32 cellular contexts compared by ENCODE assay signal in genomic region chr17:49136335-49136734, GRCh38. TPM values are rescaled to one million over a fixed set of nuclear protein-coding genes. Genes with fewer than 3 reads are reported as not detected.
"Had no signal": no experiment of that assay in that cellular context is flagged by ENCODE, and none has a peak within 500 bp of the region (broad histone marks: within the 10 kb centered on the region; RNA-seq: fewer than 3 reads in every experiment).

No MANE protein-coding gene starts in this region.

- H3K36me3 Mint-ChIP-seq: stimulated activated effector memory CD8-positive, alpha-beta T cell treated with anti-CD3 and anti-CD28 coated beads, Interleukin-12 subunit alpha, Interleukin-12 subunit beta, amount 100 ng/mL, for 72 hours; stimulated activated memory B cell treated with anti-CD40 and anti-IgM and Interleukin-4, amounts not matched to agents 10 μg/mL and 1 μg/mL and 100 μg/mL, for 72 hours; stimulated activated naive B cell treated with anti-CD40 and anti-IgM and Interleukin-4, amounts not matched to agents 10 μg/mL and 1 μg/mL and 100 μg/mL, for 72 hours; type B pancreatic cell had no signal

- H3K27ac ChIP-seq: stomach, suprapubic skin, testis, thoracic aorta, thyroid gland, tibial artery, tibial nerve, transverse colon, upper lobe of left lung, upper lobe of right lung, uterus, vagina had no signal

- DNase-seq: stimulated activated CD4-positive, alpha-beta T cell treated with anti-CD3 and anti-CD28 coated beads, Interleukin-2, amount 100 ng/mL, for 48 hours; stimulated activated CD4-positive, alpha-beta T cell treated with anti-CD3 and anti-CD28 coated beads, Interleukin-4, amount 100 ng/mL, for 1 hour; stimulated activated CD4-positive, alpha-beta T cell treated with anti-CD3 and anti-CD28 coated beads, Interleukin-4, amount 100 ng/mL, for 24 hours; stimulated activated CD4-positive, alpha-beta T cell treated with anti-CD3 and anti-CD28 coated beads, Interleukin-4, amount 100 ng/mL, for 4 hours; stimulated activated CD8-positive, alpha-beta memory T cell treated with anti-CD3 and anti-CD28 coated beads, Interleukin-4, amount 100 ng/mL, for 48 hours; stimulated activated naive B cell treated with anti-CD40 and anti-IgM and Interleukin-4, amounts not matched to agents 10 μg/mL and 1 μg/mL and 100 μg/mL, for 72 hours; stimulated activated naive CD4-positive, alpha-beta T cell; stimulated activated naive CD4-positive, alpha-beta T cell treated with Interleukin-2 at 50 U/mL for 16 hours; stimulated activated naive CD8-positive, alpha-beta T cell treated with anti-CD3 and anti-CD28 coated beads, Interleukin-15, amount 100 ng/mL, for 72 hours; stimulated activated naive CD8-positive, alpha-beta T cell treated with anti-CD3 and anti-CD28 coated beads, Interleukin-15, Interleukin-2, amounts not matched to agents 100 U/mL and 50 U/mL, for 24 hours; stomach; substantia nigra; testis; thyroid gland; tibial artery; transverse colon; trophoblast cell; upper lobe of left lung; upper lobe of right lung; uterus had no signal

- H3K4me1 ChIP-seq: testis had no signal

- H3K36me3 ChIP-seq: stomach, suprapubic skin, thoracic aorta, thyroid gland, tibial artery, tibial nerve, upper lobe of left lung, upper lobe of right lung, uterus, vagina had no signal

- ATAC-seq: stimulated activated effector memory CD8-positive, alpha-beta T cell treated with anti-CD3 and anti-CD28 coated beads, Interleukin-12 subunit alpha, Interleukin-12 subunit beta, amount 100 ng/mL, for 72 hours; stimulated activated memory B cell treated with anti-CD40 and anti-IgM and Interleukin-4, amounts not matched to agents 10 μg/mL and 1 μg/mL and 100 μg/mL, for 72 hours; stimulated activated naive B cell treated with anti-CD40 and anti-IgM and Interleukin-4, amounts not matched to agents 10 μg/mL and 1 μg/mL and 100 μg/mL, for 72 hours; stimulated activated naive CD8-positive, alpha-beta T cell treated with anti-CD3 and anti-CD28 coated beads, Interleukin-15, amount 100 ng/mL, for 72 hours; stimulated activated naive CD8-positive, alpha-beta T cell treated with anti-CD3 and anti-CD28 coated beads, Interleukin-15, Interleukin-2, amounts not matched to agents 100 U/mL and 50 U/mL, for 24 hours; upper lobe of right lung had no signal

- FAIRE-seq: urothelium cell line had no signal

- H3K4me3 ChIP-seq: stomach, suprapubic skin, testis, thoracic aorta, thyroid gland, tibial artery, tibial nerve, transverse colon, upper lobe of left lung, upper lobe of right lung, uterus, vagina had no signal

- H3K9me3 Mint-ChIP-seq: stimulated activated effector memory CD8-positive, alpha-beta T cell treated with anti-CD3 and anti-CD28 coated beads, Interleukin-12 subunit alpha, Interleukin-12 subunit beta, amount 100 ng/mL, for 72 hours; stimulated activated memory B cell treated with anti-CD40 and anti-IgM and Interleukin-4, amounts not matched to agents 10 μg/mL and 1 μg/mL and 100 μg/mL, for 72 hours; stimulated activated naive B cell treated with anti-CD40 and anti-IgM and Interleukin-4, amounts not matched to agents 10 μg/mL and 1 μg/mL and 100 μg/mL, for 72 hours; stimulated activated naive CD8-positive, alpha-beta T cell treated with anti-CD3 and anti-CD28 coated beads, Interleukin-15, amount 100 ng/mL, for 72 hours; stimulated activated naive CD8-positive, alpha-beta T cell treated with anti-CD3 and anti-CD28 coated beads, Interleukin-15, Interleukin-2, amounts not matched to agents 100 ng/mL and 50 ng/mL, for 24 hours; type B pancreatic cell had no signal

- H3K27ac Mint-ChIP-seq: stimulated activated effector memory CD8-positive, alpha-beta T cell treated with anti-CD3 and anti-CD28 coated beads, Interleukin-12 subunit alpha, Interleukin-12 subunit beta, amount 100 ng/mL, for 72 hours; stimulated activated memory B cell treated with anti-CD40 and anti-IgM and Interleukin-4, amounts not matched to agents 10 μg/mL and 1 μg/mL and 100 μg/mL, for 72 hours; stimulated activated naive B cell treated with anti-CD40 and anti-IgM and Interleukin-4, amounts not matched to agents 10 μg/mL and 1 μg/mL and 100 μg/mL, for 72 hours; stimulated activated naive CD8-positive, alpha-beta T cell treated with anti-CD3 and anti-CD28 coated beads, Interleukin-15, amount 100 ng/mL, for 72 hours; stimulated activated naive CD8-positive, alpha-beta T cell treated with anti-CD3 and anti-CD28 coated beads, Interleukin-15, Interleukin-2, amounts not matched to agents 100 ng/mL and 50 ng/mL, for 24 hours; type B pancreatic cell had no signal

- H3K4me3 Mint-ChIP-seq: stimulated activated effector memory CD8-positive, alpha-beta T cell treated with anti-CD3 and anti-CD28 coated beads, Interleukin-12 subunit alpha, Interleukin-12 subunit beta, amount 100 ng/mL, for 72 hours; stimulated activated memory B cell treated with anti-CD40 and anti-IgM and Interleukin-4, amounts not matched to agents 10 μg/mL and 1 μg/mL and 100 μg/mL, for 72 hours; stimulated activated naive B cell treated with anti-CD40 and anti-IgM and Interleukin-4, amounts not matched to agents 10 μg/mL and 1 μg/mL and 100 μg/mL, for 72 hours; stimulated activated naive CD8-positive, alpha-beta T cell treated with anti-CD3 and anti-CD28 coated beads, Interleukin-15, amount 100 ng/mL, for 72 hours; stimulated activated naive CD8-positive, alpha-beta T cell treated with anti-CD3 and anti-CD28 coated beads, Interleukin-15, Interleukin-2, amounts not matched to agents 100 ng/mL and 50 ng/mL, for 24 hours; type B pancreatic cell had no signal

- H3K9me3 ChIP-seq: stomach, suprapubic skin, testis, thoracic aorta, thyroid gland, tibial artery, tibial nerve, transverse colon, upper lobe of left lung, upper lobe of right lung, uterus, vagina had no signal

RNA-seq across cellular contexts. Expression of gene B4GALNT2, which starts 3.8 kb away (rescaled TPM):
- total RNA-seq: subcutaneous adipose tissue, temporal lobe, thoracic aorta, tibial nerve, urinary bladder, vagina had no signal
- polyA plus RNA-seq: urinary bladder had no signal
